In genomic region chr16:81469710-81470481, GRCh38 we compare ENCODE assay signal across 10 cellular contexts. TPM values are rescaled to one million over a fixed set of nuclear protein-coding genes. Genes with fewer than 3 reads are reported as not detected.
DNase-seq lines count a peak whose midpoint lies in the region; ATAC-seq and TF ChIP-seq lines count a peak whose summit lies in the region.
"Had no signal": no experiment of that assay in that cellular context is flagged by ENCODE, and none has a peak within 500 bp of the region (broad histone marks: within the 10 kb centered on the region; RNA-seq: fewer than 3 reads in every experiment).

No MANE protein-coding gene starts in this region.

- H3K4me3 ChIP-seq in Jurkat, Clone E6-1 (ENCODE audit: low read length): peak overlapping the region; percentile 36
- H3K4me3 ChIP-seq in mucosa of rectum (ENCODE audit: low read length in 2 of 2) (peak overlapping the region in 1 of 2 donors; percentile 15), PC-3 (ENCODE audit: low read length) (no peak overlapping the region), thyroid gland (replicated peaks in 1 of 3) (no peak overlapping the region)
- H3K4me3 ChIP-seq: body of pancreas had no signal

- intact Hi-C loops in PC-3 (cut with micrococcal nuclease): no loop called here
- intact Hi-C loops in thyroid gland (cut with DNase I): no loop called here

- H3K79me2 ChIP-seq in PC-3 (ENCODE audit: low read length): peaks cover 100% of the 10 kb centered on the region

- H3K4me2 ChIP-seq in PC-3 (ENCODE audit: low read length): no peak overlapping the region

- peaks cover 26 to 36% of the 10 kb centered on the region in 2 donors for H3K4me1 ChIP-seq in mucosa of rectum (ENCODE audit: control insufficient read depth in 2 of 2, insufficient read depth in 2 of 2, low read length in 2 of 2)
- H3K4me1 ChIP-seq in PC-3 (ENCODE audit: insufficient read depth, low read length): no peaks in the 10 kb centered on the region
- peaks cover 7 to 8% of the 10 kb centered on the region in 2 donors for H3K4me1 ChIP-seq in thyroid gland

- no TSS peak for BruUV-seq in PC-3 (replicated peaks; lab: Mats Ljungman, UMichigan)

- DNase-seq in GM10248 (ENCODE audit: extremely low spot score) (peak; percentile 73), NCI-H510A treated with DMSO at 0.1 percent for 48 hours (lab: John Stamatoyannopoulos, UW) (no peak), PC-3 (no peak), thyroid gland (no peak)
- DNase-seq in Jurkat, Clone E6-1 (ENCODE audit: low read depth, low spot score): peak; percentile 96
- peak; percentile 27 for DNase-seq in activated effector memory CD4-positive, alpha-beta T cell treated with Interleukin-2 at 50 U/mL for 16 hours

- peak; percentile 90 for ATAC-seq in GM21447 (IDR thresholded peaks at IDR 0.05; ENCODE audit: unreplicated experiment)
- ATAC-seq in PC-3: no peak; the same call in 1 of the 2 replicates
- ATAC-seq: body of pancreas, HCT116 had no signal

- H4K20me1 ChIP-seq in PC-3 (ENCODE audit: low read length): peaks cover 68% of the 10 kb centered on the region

- H3K36me3 ChIP-seq in mucosa of rectum (ENCODE audit: control insufficient read depth in 2 of 2, insufficient read depth in 2 of 2, low read length in 2 of 2) (peaks cover 7 to 13% of the 10 kb centered on the region in 2 donors), PC-3 (ENCODE audit: low read depth, low read length) (peaks cover 18% of the 10 kb centered on the region), thyroid gland (no peaks in the 10 kb centered on the region)

- CTCF ChIA-PET in GM10248 (lab: Yijun Ruan, JAX) (interaction anchor here (1.0 to 2.2 kb wide), 2 partner anchors 9 to 133 kb away, joined by 3 to 6 read pairs; no protein-coding TSS in a partner anchor), PC-3 (lab: Charles Lee) (no interaction called here)

- no peak for TF ChIP-seq POLR2A in thyroid gland (IDR thresholded peaks at IDR 0.05)

- H3K27me3 ChIP-seq in mucosa of rectum (ENCODE audit: control insufficient read depth in 2 of 2, insufficient read depth in 2 of 2, low read length in 2 of 2): no peaks in the 10 kb centered on the region
- H3K27me3 ChIP-seq in PC-3 (ENCODE audit: low read length): no peaks in the 10 kb centered on the region
- no peaks in the 10 kb centered on the region for H3K27me3 ChIP-seq in thyroid gland
- H3K27me3 ChIP-seq: body of pancreas had no signal

- H3K9me3 ChIP-seq in mucosa of rectum (ENCODE audit: control insufficient read depth in 2 of 2, low read length in 2 of 2) (no peaks in the 10 kb centered on the region), PC-3 (ENCODE audit: low read length) (no peaks in the 10 kb centered on the region), thyroid gland (no peaks in the 10 kb centered on the region)
- H3K9me3 ChIP-seq: body of pancreas had no signal

- no peaks in the 10 kb centered on the region for H3F3A ChIP-seq in PC-3 (ENCODE audit: low read length, unreplicated experiment)

- POLR2A ChIA-PET in GM10248 (lab: Yijun Ruan, JAX) (no interaction called here), PC-3 (lab: Charles Lee; ENCODE audit: unreplicated experiment) (no interaction called here)

- TF ChIP-seq CTCF in GM10248 (IDR thresholded peaks at IDR 0.05; ENCODE audit: control extremely low read depth, extremely low read depth, low read depth, missing control alignments) (no peak), PC-3 (conservative IDR thresholded peaks at IDR 0.05; ENCODE audit: low read depth, low read length) (no peak), thyroid gland (IDR thresholded peaks at IDR 0.05) (no peak)

- WGBS in thyroid gland, 2 donors: 74 to 89% methylated on average over 12 of the region's 12 CpGs

- H2AFZ ChIP-seq in PC-3 (ENCODE audit: low read length): no peak overlapping the region

- H3K9me2 ChIP-seq in PC-3 (replicated peaks; ENCODE audit: low read length): no peaks in the 10 kb centered on the region

- H3K27ac ChIP-seq in mucosa of rectum (ENCODE audit: low read depth in 2 of 2, low read length in 2 of 2): peak overlapping the region; percentile 44 to 71
- H3K27ac ChIP-seq in PC-3 (ENCODE audit: low read length): no peak overlapping the region
- no peak overlapping the region for H3K27ac ChIP-seq in thyroid gland

- no peak overlapping the region for H3K9ac ChIP-seq in mucosa of rectum (ENCODE audit: low read depth in 1 of 2, low read length in 2 of 2)
- H3K9ac ChIP-seq in PC-3 (ENCODE audit: low read length): no peak overlapping the region

RNA-seq across cellular contexts. Expression of gene CMIP, which starts 25.3 kb away (rescaled TPM):
- polyA plus RNA-seq in Jurkat, Clone E6-1 (2012; ENCODE audit: insufficient read depth, insufficient read length): 41.2 TPM
- total RNA-seq in PC-3 (2014; rRNA removed) (25.7 and 43.7 TPM in 2 replicates), thyroid gland (10 to 100 TPM; 15.5 to 65.9 (median 20.2) TPM)

Comparison
In these comparisons a context has a peak if more than half of its experiments do, and no peak if none do; other contexts are left out.
1. DNase-seq: peak in GM10248 (single experiment), Jurkat, Clone E6-1 (single experiment) and activated effector memory CD4-positive, alpha-beta T cell treated with Interleukin-2 at 50 U/mL for 16 hours (single experiment); none in NCI-H510A treated with DMSO at 0.1 percent for 48 hours (single experiment), PC-3 (single experiment) and thyroid gland (0 of 2).
2. H3K27ac ChIP-seq: peak in mucosa of rectum (2 of 2); none in PC-3 (single experiment) and thyroid gland (0 of 3).